Comparison of ENCODE assay signal across 8 cellular contexts in genomic region chr16:66548868-66549267, GRCh38. TPM values are rescaled to one million over a fixed set of nuclear protein-coding genes. Genes with fewer than 3 reads are reported as not detected.
A peak's percentile ranks its signal among the peaks of the same experiment; 100 is the strongest.
DNase-seq lines count a peak whose midpoint lies in the region; ATAC-seq, FAIRE-seq and TF ChIP-seq lines count a peak whose summit lies in the region.

No MANE protein-coding gene starts in this region.

- H4K20me1 ChIP-seq in OCI-LY3 (ENCODE audit: insufficient read depth, low read length) (no peaks in the 10 kb centered on the region), H1 (replicated peaks in 1 of 2; ENCODE audit: control insufficient read depth in 1 of 2, insufficient read depth in 2 of 2, low read length in 2 of 2) (no peaks in the 10 kb centered on the region)

- no peak overlapping the region for H4K5ac ChIP-seq in H1 (ENCODE audit: insufficient read length, low read depth, low read length)

- no peak overlapping the region for H3K18ac ChIP-seq in H1 (ENCODE audit: extremely low read depth, low read length)

- H4K8ac ChIP-seq in H1 (ENCODE audit: extremely low read depth, insufficient read depth, low read length): peak overlapping the region; percentile 95

- H3K56ac ChIP-seq in H1 (replicated peaks; ENCODE audit: insufficient read length, low read depth, low read length): no peak overlapping the region

- H3K27me3 ChIP-seq in BJ (ENCODE audit: control insufficient read depth, insufficient read depth, low read length) (no peaks in the 10 kb centered on the region), OCI-LY3 (ENCODE audit: low read depth, low read length) (no peaks in the 10 kb centered on the region), H1 (replicated peaks in 1 of 4; ENCODE audit: control insufficient read depth in 3 of 4, extremely low read depth in 1 of 4, insufficient read depth in 3 of 4, low read length in 3 of 4) (peaks cover 0 to 21% (median 11%) of the 10 kb centered on the region in 4 experiments; a peak in 6 of 7 replicates), neuron (ENCODE audit: insufficient read depth, low read length) (no peaks in the 10 kb centered on the region)

- no peak for ATAC-seq in HG03196 (IDR thresholded peaks at IDR 0.05; ENCODE audit: unreplicated experiment)

- H3K36me3 ChIP-seq in BJ (ENCODE audit: control insufficient read depth, insufficient read depth, low read length) (peaks cover 1% of the 10 kb centered on the region; the same call in 1 of the 2 replicates), OCI-LY3 (replicated peaks; ENCODE audit: low read depth, low read length) (peaks cover 7% of the 10 kb centered on the region), H1 (ENCODE audit: control insufficient read depth in 2 of 4, insufficient read depth in 4 of 4, low read length in 3 of 4) (no peaks in the 10 kb centered on the region), neuron (ENCODE audit: insufficient read depth, low read length) (no peaks in the 10 kb centered on the region)

- TF ChIP-seq EP300 in H1 (IDR thresholded peaks at IDR 0.05; ENCODE audit: borderline replicate concordance in 1 of 2, low read depth in 2 of 2, low read length in 2 of 2): no peak

- H4K91ac ChIP-seq in H1 (replicated peaks; ENCODE audit: insufficient read length, low read length): no peak overlapping the region

- H2BK5ac ChIP-seq in H1 (ENCODE audit: low read depth, low read length): no peak overlapping the region

- no peak for TF ChIP-seq POLR2A in H1 (IDR thresholded peaks at IDR 0.05; ENCODE audit: control extremely low read depth in 1 of 2, low read depth in 2 of 2, low read length in 2 of 2)

- DNase-seq in BJ (ENCODE audit: low read depth) (no peak), H1 (ENCODE audit: low read depth in 1 of 2, low spot score in 2 of 2) (no peak), NCI-H446 treated with DMSO at 0.1 percent for 48 hours (lab: John Stamatoyannopoulos, UW) (no peak), GM10248 (ENCODE audit: extremely low spot score) (no peak), dermis blood vessel endothelial cell (no peak)

- H3K4me3 ChIP-seq in BJ (ENCODE audit: low read depth, low read length): peak overlapping the region; percentile 59
- peak overlapping the region; percentile 86 for H3K4me3 ChIP-seq in OCI-LY3 (ENCODE audit: low read length)
- H3K4me3 ChIP-seq in H1 (ENCODE audit: extremely low read depth in 1 of 4, insufficient read depth in 2 of 4, low read depth in 3 of 4, low read length in 4 of 4): peak overlapping the region in 2 of 4 experiments; percentile 49 to 72; a peak in 5 of 8 replicates
- H3K4me3 ChIP-seq in neuron (ENCODE audit: low read length): peak overlapping the region; percentile 66

- H2BK120ac ChIP-seq in H1 (replicated peaks; ENCODE audit: low read depth, low read length): no peak overlapping the region

- H3K9ac ChIP-seq in OCI-LY3 (ENCODE audit: low read length): peak overlapping the region; percentile 83; the same call in 1 of the 2 replicates
- H3K9ac ChIP-seq in H1 (replicated peaks in 1 of 4; ENCODE audit: extremely low read depth in 1 of 4, low read depth in 3 of 4, low read length in 3 of 4): peak overlapping the region in 2 of 4 experiments; percentile 84; a peak in 5 of 7 replicates

- H3K79me2 ChIP-seq in OCI-LY3 (ENCODE audit: low read length) (peaks cover 9% of the 10 kb centered on the region), H1 (ENCODE audit: control insufficient read depth in 1 of 2, insufficient read depth in 2 of 2, low read length in 2 of 2) (no peaks in the 10 kb centered on the region)

- no peak for FAIRE-seq in H1 (lab: Jason Lieb, UNC)

- no peaks in the 10 kb centered on the region; the same call in 1 of the 2 replicates for H3K79me1 ChIP-seq in H1 (ENCODE audit: low read depth, low read length)

- H3K4ac ChIP-seq in H1 (replicated peaks; ENCODE audit: insufficient read length, low read depth, low read length): no peak overlapping the region

- 0 out of 2 replicates have a peak overlapping the region, but pooled peaks have one; percentile 81 for H2AFZ ChIP-seq in OCI-LY3 (ENCODE audit: low read depth, low read length)
- H2AFZ ChIP-seq in H1 (ENCODE audit: low read length): peak overlapping the region; percentile 37; the same call in 1 of the 2 replicates
- H2AFZ ChIP-seq in neuron (ENCODE audit: low read depth, low read length): peak overlapping the region; percentile 92

- no peak overlapping the region for H3K14ac ChIP-seq in H1 (ENCODE audit: insufficient read length)

- POLR2A ChIA-PET in BJ (lab: Charles Lee): no interaction called here
- POLR2A ChIA-PET in H1 (lab: Charles Lee; ENCODE audit: partially characterized antibody): interaction anchor here (0.7 to 2.8 kb wide), 9 partner anchors 10 to 142 kb away, joined by 3 to 9 read pairs (median 3); no protein-coding TSS in a partner anchor
- POLR2A ChIA-PET in GM10248 (lab: Yijun Ruan, JAX): no interaction called here

- CTCF ChIA-PET in BJ (lab: Yijun Ruan, JAX) (interaction anchor here (1.1 to 1.8 kb wide), 2 partner anchors 11 to 31 kb away, joined by 4 read pairs; no protein-coding TSS in a partner anchor), H1 (lab: Charles Lee; ENCODE audit: partially characterized antibody) (interaction anchor here (0.7 to 2.1 kb wide), 7 partner anchors 13 to 205 kb away, joined by 3 to 12 read pairs (median 4); no protein-coding TSS in a partner anchor), GM10248 (lab: Yijun Ruan, JAX) (interaction anchor here (0.7 to 1.7 kb wide), 5 partner anchors 14 to 59 kb away, joined by 3 to 6 read pairs (median 3); no protein-coding TSS in a partner anchor)

- WGBS in H1 (ENCODE audit: extremely low coverage in 1 of 2, insufficient coverage in 1 of 2, insufficient read length in 1 of 2, insufficient replicate concordance in 2 of 2, low coverage in 1 of 2, low lambda C conversion rate in 2 of 2, missing lambda C conversion rate in 1 of 2), 2 experiments: 90% methylated on average over 9 of the region's 9 CpGs; no CpG with 5 or more reads in 1 of the 2 experiments

- no peak for TF ChIP-seq RAD21 in H1 (IDR thresholded peaks at IDR 0.05 in 1 of 2, conservative IDR thresholded peaks at IDR 0.05 in 1 of 2; ENCODE audit: low read depth in 2 of 2, low read length in 2 of 2)

- H2BK12ac ChIP-seq in H1 (ENCODE audit: low read depth, low read length): 0 out of 2 replicates have a peak overlapping the region, but pooled peaks have one; percentile 50

- H2BK20ac ChIP-seq in H1 (ENCODE audit: low read length): no peak overlapping the region

- H3K27ac ChIP-seq in OCI-LY3 (ENCODE audit: low read length) (no peak overlapping the region), H1 (ENCODE audit: low read depth, low read length) (no peak overlapping the region)

- peaks cover 15% of the 10 kb centered on the region for H3K23me2 ChIP-seq in H1 (ENCODE audit: low read depth, low read length)

- H3K9me3 ChIP-seq in OCI-LY3 (ENCODE audit: insufficient read depth, low read length) (no peaks in the 10 kb centered on the region), H1 (ENCODE audit: insufficient read depth in 2 of 2, low read depth in 1 of 2, low read length in 1 of 2) (peaks cover 0 to 4% of the 10 kb centered on the region in 2 experiments; a peak in 1 of 4 replicates), neuron (ENCODE audit: low read length) (no peaks in the 10 kb centered on the region)

- TF ChIP-seq CTCF in BJ (IDR thresholded peaks at IDR 0.05; ENCODE audit: insufficient read depth, low read depth, low read length): no peak
- TF ChIP-seq CTCF in OCI-LY3 (IDR thresholded peaks at IDR 0.05; ENCODE audit: low read depth, low read length): no peak
- TF ChIP-seq CTCF in H1 (IDR thresholded peaks at IDR 0.05; ENCODE audit: control extremely low read depth in 1 of 3, insufficient read depth in 1 of 3, low read depth in 1 of 3, low read length in 3 of 3): no peak
- TF ChIP-seq CTCF in GM10248 (IDR thresholded peaks at IDR 0.05; ENCODE audit: control extremely low read depth, extremely low read depth, low read depth, missing control alignments): no peak

- H3K4me1 ChIP-seq in OCI-LY3 (ENCODE audit: low read length) (peaks cover 39% of the 10 kb centered on the region), H1 (replicated peaks in 1 of 4; ENCODE audit: control insufficient read depth in 3 of 4, insufficient read depth in 4 of 4, low read length in 3 of 4) (peaks cover 0 to 12% (median 9%) of the 10 kb centered on the region in 4 experiments; a peak in 5 of 7 replicates), neuron (ENCODE audit: insufficient read depth, low read length) (peaks cover 16% of the 10 kb centered on the region)

- H3K4me2 ChIP-seq in OCI-LY3 (ENCODE audit: low read length) (peak overlapping the region; percentile 96), H1 (ENCODE audit: insufficient read depth in 1 of 2, low read depth in 2 of 2, low read length in 2 of 2) (peak overlapping the region; percentile 78 to 90)

- H3K23ac ChIP-seq in H1 (ENCODE audit: insufficient read length): no peak overlapping the region

- no peak overlapping the region; the same call in 1 of the 2 replicates for H2BK15ac ChIP-seq in H1 (ENCODE audit: low read length)

- no peak overlapping the region for H2AK5ac ChIP-seq in H1 (ENCODE audit: low read depth, low read length)

RNA-seq across cellular contexts. Expression of gene TK2, which starts 1.1 kb away (rescaled TPM):
- polyA plus RNA-seq in BJ (2011; rRNA removed) (38.9 and 42.7 TPM in 2 replicates), H1 (2011; rRNA removed) (2.7 and 3.2 TPM in 2 replicates)
- 28.9 and 35.5 TPM in 2 replicates for polyA minus RNA-seq in BJ (2011; rRNA and poly(A)+ RNA removed)
- 3.6 and 4.5 TPM in 2 replicates for total RNA-seq in H1 (2021; fragmentation: NEBNext Ultra II Directional; extraction: Animal tissue kit (Norgen Biotek cat#: 25700))
- 4.6 TPM for polyA plus RNA-seq in H1 (2011; cell fraction: cytosol; rRNA removed)
- polyA plus RNA-seq in H1 (2011; cell fraction: nucleus; rRNA removed): 8.7 TPM
- 3.2 to 4.4 TPM (median 3.8 TPM) in 4 replicates for polyA plus RNA-seq in H1 (2012, experiment 1 of 2)
- 1.6 TPM for polyA plus RNA-seq in H1 (2012, experiment 2 of 2)
- polyA plus RNA-seq in H1 (2013, experiment 1 of 2): 3.4 TPM
- 2.4 TPM for polyA plus RNA-seq in H1 (2013, experiment 2 of 2)
- polyA minus RNA-seq in H1 (2011; rRNA and poly(A)+ RNA removed): 7.1 and 12.2 TPM in 2 replicates
- 5.1 TPM for polyA minus RNA-seq in H1 (2011; cell fraction: cytosol; rRNA and poly(A)+ RNA removed)
- 5.9 TPM for polyA minus RNA-seq in H1 (2011; cell fraction: nucleus; rRNA and poly(A)+ RNA removed)
- 41.0 and 46.5 TPM in 2 replicates for total RNA-seq in dermis blood vessel endothelial cell

RNA-seq across cellular contexts. Expression of gene CKLF, which starts 3.5 kb away (rescaled TPM):
- polyA plus RNA-seq in BJ (2011; rRNA removed) (60.8 and 66.9 TPM in 2 replicates), H1 (2011; rRNA removed) (61.2 and 63.5 TPM in 2 replicates)
- 12.4 and 24.9 TPM in 2 replicates for polyA minus RNA-seq in BJ (2011; rRNA and poly(A)+ RNA removed)
- total RNA-seq in H1 (2021; fragmentation: NEBNext Ultra II Directional; extraction: Animal tissue kit (Norgen Biotek cat#: 25700)): 18.9 and 21.1 TPM in 2 replicates
- 50.5 TPM for polyA plus RNA-seq in H1 (2011; cell fraction: cytosol; rRNA removed)
- polyA plus RNA-seq in H1 (2011; cell fraction: nucleus; rRNA removed): 34.6 TPM
- 15.6 to 41.5 TPM (median 33.8 TPM) in 4 replicates for polyA plus RNA-seq in H1 (2012, experiment 1 of 2)
- polyA plus RNA-seq in H1 (2012, experiment 2 of 2): 29.6 TPM
- 40.3 TPM for polyA plus RNA-seq in H1 (2013, experiment 1 of 2)
- 40.7 TPM for polyA plus RNA-seq in H1 (2013, experiment 2 of 2)
- 10.2 and 11.5 TPM in 2 replicates for polyA minus RNA-seq in H1 (2011; rRNA and poly(A)+ RNA removed)
- polyA minus RNA-seq in H1 (2011; cell fraction: cytosol; rRNA and poly(A)+ RNA removed): 13.5 TPM
- 9.7 TPM for polyA minus RNA-seq in H1 (2011; cell fraction: nucleus; rRNA and poly(A)+ RNA removed)
- 75.6 and 102 TPM in 2 replicates for total RNA-seq in dermis blood vessel endothelial cell

RNA-seq across cellular contexts. Expression of gene CMTM1, which starts 17.4 kb away (rescaled TPM):
- polyA plus RNA-seq in BJ (2011; rRNA removed) (2.7 and 3.2 TPM in 2 replicates), H1 (2011; rRNA removed) (1.2 and 1.7 TPM in 2 replicates)
- 2.4 and 3.3 TPM in 2 replicates for polyA minus RNA-seq in BJ (2011; rRNA and poly(A)+ RNA removed)
- 1.9 and 2.0 TPM in 2 replicates for total RNA-seq in H1 (2021; fragmentation: NEBNext Ultra II Directional; extraction: Animal tissue kit (Norgen Biotek cat#: 25700))
- polyA plus RNA-seq in H1 (2011; cell fraction: cytosol; rRNA removed): 1.1 TPM
- 2.4 TPM for polyA plus RNA-seq in H1 (2011; cell fraction: nucleus; rRNA removed)
- 0.58 to 2.6 TPM (median 1.4 TPM) in 4 replicates for polyA plus RNA-seq in H1 (2012, experiment 1 of 2)
- polyA plus RNA-seq in H1 (2012, experiment 2 of 2): not detected
- 2.3 TPM for polyA plus RNA-seq in H1 (2013, experiment 1 of 2)
- polyA plus RNA-seq in H1 (2013, experiment 2 of 2): 1.3 TPM
- 0.63 and 0.85 TPM in 2 replicates for polyA minus RNA-seq in H1 (2011; rRNA and poly(A)+ RNA removed)
- 1.6 TPM for polyA minus RNA-seq in H1 (2011; cell fraction: cytosol; rRNA and poly(A)+ RNA removed)
- 4.6 TPM for polyA minus RNA-seq in H1 (2011; cell fraction: nucleus; rRNA and poly(A)+ RNA removed)
- 2.7 and 3.6 TPM in 2 replicates for total RNA-seq in dermis blood vessel endothelial cell

RNA-seq across cellular contexts. Expression of gene CMTM2, which starts 30.4 kb away (rescaled TPM):
- not detected in 2 replicates for polyA plus RNA-seq in BJ (2011; rRNA removed)
- not detected in 2 replicates for polyA minus RNA-seq in BJ (2011; rRNA and poly(A)+ RNA removed)
- total RNA-seq in H1 (2021; fragmentation: NEBNext Ultra II Directional; extraction: Animal tissue kit (Norgen Biotek cat#: 25700)): not detected in 2 replicates
- polyA plus RNA-seq in H1 (2011; rRNA removed): not detected in 2 replicates
- polyA plus RNA-seq in H1 (2011; cell fraction: cytosol; rRNA removed): not detected
- polyA plus RNA-seq in H1 (2011; cell fraction: nucleus; rRNA removed): not detected
- polyA plus RNA-seq in H1 (2012, experiment 1 of 2): not detected in 4 replicates
- polyA plus RNA-seq in H1 (2012, experiment 2 of 2): not detected
- polyA plus RNA-seq in H1 (2013, experiment 1 of 2): not detected
- polyA plus RNA-seq in H1 (2013, experiment 2 of 2): not detected
- polyA minus RNA-seq in H1 (2011; rRNA and poly(A)+ RNA removed): not detected in 2 replicates
- not detected for polyA minus RNA-seq in H1 (2011; cell fraction: cytosol; rRNA and poly(A)+ RNA removed)
- not detected for polyA minus RNA-seq in H1 (2011; cell fraction: nucleus; rRNA and poly(A)+ RNA removed)
- total RNA-seq in dermis blood vessel endothelial cell: 0.34 TPM in 1 of 2 replicates, not detected in the other

RNA-seq across cellular contexts. Expression of gene CMTM3, which starts 55.6 kb away (rescaled TPM):
- 31.3 and 35.5 TPM in 2 replicates for polyA plus RNA-seq in BJ (2011; rRNA removed)
- polyA minus RNA-seq in BJ (2011; rRNA and poly(A)+ RNA removed): 18.1 and 29.0 TPM in 2 replicates
- total RNA-seq in H1 (2021; fragmentation: NEBNext Ultra II Directional; extraction: Animal tissue kit (Norgen Biotek cat#: 25700)): 24.8 and 25.4 TPM in 2 replicates
- 24.7 and 30.8 TPM in 2 replicates for polyA plus RNA-seq in H1 (2011; rRNA removed)
- 18.8 TPM for polyA plus RNA-seq in H1 (2011; cell fraction: cytosol; rRNA removed)
- 25.5 TPM for polyA plus RNA-seq in H1 (2011; cell fraction: nucleus; rRNA removed)
- 17.4 to 22.2 TPM (median 19.4 TPM) in 4 replicates for polyA plus RNA-seq in H1 (2012, experiment 1 of 2)
- polyA plus RNA-seq in H1 (2012, experiment 2 of 2): 22.8 TPM
- 40.7 TPM for polyA plus RNA-seq in H1 (2013, experiment 1 of 2)
- 45.4 TPM for polyA plus RNA-seq in H1 (2013, experiment 2 of 2)
- 12.8 and 26.1 TPM in 2 replicates for polyA minus RNA-seq in H1 (2011; rRNA and poly(A)+ RNA removed)
- 6.6 TPM for polyA minus RNA-seq in H1 (2011; cell fraction: cytosol; rRNA and poly(A)+ RNA removed)
- polyA minus RNA-seq in H1 (2011; cell fraction: nucleus; rRNA and poly(A)+ RNA removed): 6.8 TPM
- 23.3 and 31.6 TPM in 2 replicates for total RNA-seq in dermis blood vessel endothelial cell

Comparison
In these comparisons a context has a peak if more than half of its experiments do, and no peak if none do; other contexts are left out.
1. H2AFZ ChIP-seq: peak in every context shown above with its lines; median percentile 92 in neuron; 81 in OCI-LY3; 37 in H1.